ENCODE assay signal across 1 cellular context in the genomic region with DNA sequence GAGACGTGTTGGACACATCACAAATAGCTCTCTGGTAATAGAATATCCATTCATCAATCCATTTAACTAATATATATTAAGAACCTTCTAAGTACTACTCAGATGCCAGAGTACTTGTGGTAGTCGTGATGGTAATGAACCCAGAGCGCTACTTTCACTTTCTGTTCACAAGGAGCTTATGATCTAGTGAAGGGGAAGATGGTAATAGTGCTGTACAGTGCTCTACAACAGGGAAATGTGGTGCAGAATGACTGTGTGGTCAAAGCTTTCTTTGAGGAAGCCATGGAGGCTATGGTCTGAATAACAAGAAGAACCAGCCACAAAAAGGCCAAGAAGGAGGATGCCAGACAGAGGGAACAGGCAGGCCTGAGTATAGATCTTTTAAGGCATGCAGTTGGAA.
TF ChIP-seq lines count a peak whose summit lies in the region.

No MANE protein-coding gene starts in this region.

TF ChIP-seq in GM12878, 131 proteins besides CTCF, POLR2A, EP300 and RAD21 (continued from another document):
- TF ChIP-seq POLR2AphosphoS5 (IDR thresholded peaks at IDR 0.05; ENCODE audit: low read length) = no peak
- TF ChIP-seq SMC3 (IDR thresholded peaks at IDR 0.05; ENCODE audit: borderline replicate concordance, low read length) = no peak
- no peak for TF ChIP-seq PAX5 (IDR thresholded peaks at IDR 0.05; ENCODE audit: borderline replicate concordance, low read depth, low read length)
- TF ChIP-seq SREBF1 (IDR thresholded peaks at IDR 0.05; ENCODE audit: low read length) = no peak
- TF ChIP-seq, protein P1, sequence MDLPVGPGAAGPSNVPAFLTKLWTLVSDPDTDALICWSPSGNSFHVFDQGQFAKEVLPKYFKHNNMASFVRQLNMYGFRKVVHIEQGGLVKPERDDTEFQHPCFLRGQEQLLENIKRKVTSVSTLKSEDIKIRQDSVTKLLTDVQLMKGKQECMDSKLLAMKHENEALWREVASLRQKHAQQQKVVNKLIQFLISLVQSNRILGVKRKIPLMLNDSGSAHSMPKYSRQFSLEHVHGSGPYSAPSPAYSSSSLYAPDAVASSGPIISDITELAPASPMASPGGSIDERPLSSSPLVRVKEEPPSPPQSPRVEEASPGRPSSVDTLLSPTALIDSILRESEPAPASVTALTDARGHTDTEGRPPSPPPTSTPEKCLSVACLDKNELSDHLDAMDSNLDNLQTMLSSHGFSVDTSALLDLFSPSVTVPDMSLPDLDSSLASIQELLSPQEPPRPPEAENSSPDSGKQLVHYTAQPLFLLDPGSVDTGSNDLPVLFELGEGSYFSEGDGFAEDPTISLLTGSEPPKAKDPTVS (IDR thresholded peaks at IDR 0.05; ENCODE audit: low read depth, low read length) = no peak
- TF ChIP-seq, protein P2, sequence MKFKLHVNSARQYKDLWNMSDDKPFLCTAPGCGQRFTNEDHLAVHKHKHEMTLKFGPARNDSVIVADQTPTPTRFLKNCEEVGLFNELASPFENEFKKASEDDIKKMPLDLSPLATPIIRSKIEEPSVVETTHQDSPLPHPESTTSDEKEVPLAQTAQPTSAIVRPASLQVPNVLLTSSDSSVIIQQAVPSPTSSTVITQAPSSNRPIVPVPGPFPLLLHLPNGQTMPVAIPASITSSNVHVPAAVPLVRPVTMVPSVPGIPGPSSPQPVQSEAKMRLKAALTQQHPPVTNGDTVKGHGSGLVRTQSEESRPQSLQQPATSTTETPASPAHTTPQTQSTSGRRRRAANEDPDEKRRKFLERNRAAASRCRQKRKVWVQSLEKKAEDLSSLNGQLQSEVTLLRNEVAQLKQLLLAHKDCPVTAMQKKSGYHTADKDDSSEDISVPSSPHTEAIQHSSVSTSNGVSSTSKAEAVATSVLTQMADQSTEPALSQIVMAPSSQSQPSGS (IDR thresholded peaks at IDR 0.05; ENCODE audit: low read length) = no peak
- TF ChIP-seq CBX5 (IDR thresholded peaks at IDR 0.05; ENCODE audit: low read depth) = no peak
- TF ChIP-seq EGR1 (IDR thresholded peaks at IDR 0.05; ENCODE audit: borderline replicate concordance in 1 of 2, low read depth in 2 of 2, low read length in 2 of 2) = no peak
- TF ChIP-seq TARDBP (IDR thresholded peaks at IDR 0.05; ENCODE audit: borderline replicate concordance) = no peak
- no peak for TF ChIP-seq CBFB (IDR thresholded peaks at IDR 0.05; ENCODE audit: low read depth)
